In the genomic region with DNA sequence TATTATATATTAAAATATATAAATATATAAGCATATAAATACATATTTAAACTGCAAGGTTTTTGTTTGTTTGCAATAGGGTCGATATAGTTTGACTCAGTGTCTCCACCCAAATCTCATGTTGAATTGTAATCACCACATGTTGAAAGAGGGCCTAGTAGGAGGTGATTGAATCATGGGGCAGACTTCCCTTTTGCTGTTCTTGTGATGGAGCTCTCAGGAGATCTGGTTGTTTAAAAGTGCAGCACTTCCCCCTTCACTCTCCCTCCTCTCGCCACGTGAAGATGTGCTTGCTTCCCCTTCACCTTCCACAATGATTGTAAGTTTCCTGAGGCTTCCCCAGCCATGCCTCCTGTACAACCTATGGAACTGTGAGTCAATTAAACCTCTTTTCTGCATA, we compare ENCODE assay signal across 26 cellular contexts.
DNase-seq lines count a peak whose midpoint lies in the region; ATAC-seq, FAIRE-seq and TF ChIP-seq lines count a peak whose summit lies in the region.
"Had no signal": no experiment of that assay in that cellular context is flagged by ENCODE, and none has a peak within 500 bp of the region (broad histone marks: within the 10 kb centered on the region; RNA-seq: fewer than 3 reads in every experiment).

No MANE protein-coding gene starts in this region.

- no peak for ATAC-seq in A549

- no peak for TF ChIP-seq RAD21 in A549 (conservative IDR thresholded peaks at IDR 0.05 in 1 of 2, IDR thresholded peaks at IDR 0.05 in 1 of 2)

- WGBS in A549 (ENCODE audit: missing lambda C conversion rate) = 67% methylated on average over 3 of the region's 3 CpGs
- 79 to 95% (median 90%) methylated on average over 3 of the region's 3 CpGs for WGBS in small intestine, 3 donors

- TF ChIP-seq CTCF in A549 (IDR thresholded peaks at IDR 0.05) = no peak
- no peak for TF ChIP-seq CTCF in epithelial cell of esophagus (IDR thresholded peaks at IDR 0.05; ENCODE audit: insufficient read depth, low read depth, low read length, missing control alignments)

- H3K27me3 ChIP-seq in small intestine (ENCODE audit: control insufficient read depth in 2 of 2, insufficient read depth in 2 of 2, low read length in 2 of 2) = no peaks in the 10 kb centered on the region
- H3K27me3 ChIP-seq: BLaER1 treated with 17β-estradiol and CSF1 and Interleukin-3, amounts not matched to agents 10 nM and 100 nM had no signal

- TF ChIP-seq POLR2A in A549 (IDR thresholded peaks at IDR 0.05; ENCODE audit: low read length) = no peak

- H3K9me3 ChIP-seq in A549 (peaks cover 6% of the 10 kb centered on the region; the same call in 1 of the 3 replicates), small intestine (ENCODE audit: control insufficient read depth, low read depth) (no peaks in the 10 kb centered on the region)
- H3K9me3 ChIP-seq: BLaER1 treated with 17β-estradiol and CSF1 and Interleukin-3, amounts not matched to agents 10 nM and 100 nM; Caco-2; SK-N-SH had no signal

- CTCF ChIA-PET in A549 (lab: Yijun Ruan, JAX) = no interaction called here

- POLR2A ChIA-PET in A549 (lab: Yijun Ruan, JAX) = no interaction called here

- H3K4me1 ChIP-seq in A549 = peaks cover 12% of the 10 kb centered on the region
- no peaks in the 10 kb centered on the region for H3K4me1 ChIP-seq in small intestine (ENCODE audit: control insufficient read depth in 2 of 2, insufficient read depth in 1 of 2, low read depth in 1 of 2, low read length in 1 of 2)
- H3K4me1 ChIP-seq: BLaER1 treated with 17β-estradiol and CSF1 and Interleukin-3, amounts not matched to agents 10 nM and 100 nM had no signal

- no peaks in the 10 kb centered on the region for H3K36me3 ChIP-seq in small intestine (ENCODE audit: control insufficient read depth in 2 of 2, insufficient read depth in 2 of 2, low read length in 2 of 2)
- H3K36me3 ChIP-seq: BLaER1 treated with 17β-estradiol and CSF1 and Interleukin-3, amounts not matched to agents 10 nM and 100 nM had no signal

- no peak for FAIRE-seq in A549 (lab: Jason Lieb, UNC)
- FAIRE-seq in small intestine (lab: Jason Lieb, UNC) = no peak
- FAIRE-seq: A204.1, GM18507 had no signal

- H3K27ac ChIP-seq in A549 (no peak overlapping the region), small intestine (ENCODE audit: low read depth in 1 of 2, low read length in 1 of 2) (no peak overlapping the region)
- H3K27ac ChIP-seq: BLaER1 treated with 17β-estradiol and CSF1 and Interleukin-3, amounts not matched to agents 10 nM and 100 nM; GM23248 had no signal

- TF ChIP-seq EP300 in A549 (IDR thresholded peaks at IDR 0.05) = no peak

- H3K4me2 ChIP-seq in A549 = peak overlapping the region; percentile 55; the same call in 1 of the 3 replicates
- H3K4me2 ChIP-seq: BLaER1 treated with 17β-estradiol and CSF1 and Interleukin-3, amounts not matched to agents 10 nM and 100 nM; SK-N-SH had no signal

- H3K4me3 ChIP-seq in A549 = no peak overlapping the region
- no peak overlapping the region for H3K4me3 ChIP-seq in epithelial cell of esophagus (ENCODE audit: low read length)
- H3K4me3 ChIP-seq in small intestine (ENCODE audit: low read depth in 1 of 2, low read length in 2 of 2) = no peak overlapping the region
- H3K4me3 ChIP-seq: BLaER1 treated with 17β-estradiol and CSF1 and Interleukin-3, amounts not matched to agents 10 nM and 100 nM; GM23248 had no signal

- no peak for DNase-seq in A549 (ENCODE audit: low read depth in 1 of 2, low spot score in 1 of 2)
- DNase-seq in GF-D8 (lab: John Stamatoyannopoulos, UW) = peak; percentile 58
- DNase-seq in OCI-M1 (lab: John Stamatoyannopoulos, UW) = peak; percentile 45
- DNase-seq in epithelial cell of esophagus (ENCODE audit: low read depth) = peak; percentile 4
- no peak for DNase-seq in small intestine
- no peak for DNase-seq in activated effector memory CD4-positive, alpha-beta T cell treated with Interleukin-2 at 50 U/mL for 16 hours
- DNase-seq in NCI-H2107 (lab: John Stamatoyannopoulos, UW) = no peak
- DNase-seq: AML-193; Caco-2; CD4-positive, alpha-beta memory T cell; GM23248; H7; Karpas-422; NCI-H1092; NCI-H1436; NCI-H187; NCI-H2081 treated with DMSO at 0.1 percent for 48 hours; NCI-H2171 treated with DMSO at 0.1 percent for 48 hours; NCI-H345; NCI-H510A treated with DMSO at 0.1 percent for 48 hours; NCI-H748 treated with DMSO at 0.1 percent for 48 hours; PC-3; SK-N-SH had no signal

TF ChIP-seq in A549, 52 proteins besides CTCF, POLR2A, EP300 and RAD21:
- TF ChIP-seq BHLHE40 (IDR thresholded peaks at IDR 0.05; ENCODE audit: low read depth, low read length) (no peak), EHMT2 (IDR thresholded peaks at IDR 0.05; ENCODE audit: low read depth) (no peak), TP53 (CRISPR knock-in tag; IDR thresholded peaks at IDR 0.05) (no peak), NR3C1 (IDR thresholded peaks at IDR 0.05) (no peak), MYC (IDR thresholded peaks at IDR 0.05; ENCODE audit: borderline replicate concordance, low read length) (no peak), MAFK (IDR thresholded peaks at IDR 0.05; ENCODE audit: partially characterized antibody) (no peak), NPAS2 (CRISPR knock-in tag; IDR thresholded peaks at IDR 0.05; ENCODE audit: borderline replicate concordance) (no peak), HDAC2 (IDR thresholded peaks at IDR 0.05) (no peak), HOXB5 (CRISPR knock-in tag; IDR thresholded peaks at IDR 0.05) (no peak)
- TF ChIP-seq, protein P1, sequence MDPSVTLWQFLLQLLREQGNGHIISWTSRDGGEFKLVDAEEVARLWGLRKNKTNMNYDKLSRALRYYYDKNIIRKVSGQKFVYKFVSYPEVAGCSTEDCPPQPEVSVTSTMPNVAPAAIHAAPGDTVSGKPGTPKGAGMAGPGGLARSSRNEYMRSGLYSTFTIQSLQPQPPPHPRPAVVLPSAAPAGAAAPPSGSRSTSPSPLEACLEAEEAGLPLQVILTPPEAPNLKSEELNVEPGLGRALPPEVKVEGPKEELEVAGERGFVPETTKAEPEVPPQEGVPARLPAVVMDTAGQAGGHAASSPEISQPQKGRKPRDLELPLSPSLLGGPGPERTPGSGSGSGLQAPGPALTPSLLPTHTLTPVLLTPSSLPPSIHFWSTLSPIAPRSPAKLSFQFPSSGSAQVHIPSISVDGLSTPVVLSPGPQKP (IDR thresholded peaks at IDR 0.05; ENCODE audit: low read depth, low read length) = no peak
- TF ChIP-seq, protein P2, sequence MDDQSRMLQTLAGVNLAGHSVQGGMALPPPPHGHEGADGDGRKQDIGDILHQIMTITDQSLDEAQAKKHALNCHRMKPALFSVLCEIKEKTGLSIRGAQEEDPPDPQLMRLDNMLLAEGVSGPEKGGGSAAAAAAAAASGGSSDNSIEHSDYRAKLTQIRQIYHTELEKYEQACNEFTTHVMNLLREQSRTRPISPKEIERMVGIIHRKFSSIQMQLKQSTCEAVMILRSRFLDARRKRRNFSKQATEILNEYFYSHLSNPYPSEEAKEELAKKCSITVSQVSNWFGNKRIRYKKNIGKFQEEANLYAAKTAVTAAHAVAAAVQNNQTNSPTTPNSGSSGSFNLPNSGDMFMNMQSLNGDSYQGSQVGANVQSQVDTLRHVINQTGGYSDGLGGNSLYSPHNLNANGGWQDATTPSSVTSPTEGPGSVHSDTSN (IDR thresholded peaks at IDR 0.05) = no peak
- TF ChIP-seq, protein P3, sequence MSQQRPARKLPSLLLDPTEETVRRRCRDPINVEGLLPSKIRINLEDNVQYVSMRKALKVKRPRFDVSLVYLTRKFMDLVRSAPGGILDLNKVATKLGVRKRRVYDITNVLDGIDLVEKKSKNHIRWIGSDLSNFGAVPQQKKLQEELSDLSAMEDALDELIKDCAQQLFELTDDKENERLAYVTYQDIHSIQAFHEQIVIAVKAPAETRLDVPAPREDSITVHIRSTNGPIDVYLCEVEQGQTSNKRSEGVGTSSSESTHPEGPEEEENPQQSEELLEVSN (IDR thresholded peaks at IDR 0.05; ENCODE audit: borderline replicate concordance, low read depth) = no peak
- TF ChIP-seq, protein P4, sequence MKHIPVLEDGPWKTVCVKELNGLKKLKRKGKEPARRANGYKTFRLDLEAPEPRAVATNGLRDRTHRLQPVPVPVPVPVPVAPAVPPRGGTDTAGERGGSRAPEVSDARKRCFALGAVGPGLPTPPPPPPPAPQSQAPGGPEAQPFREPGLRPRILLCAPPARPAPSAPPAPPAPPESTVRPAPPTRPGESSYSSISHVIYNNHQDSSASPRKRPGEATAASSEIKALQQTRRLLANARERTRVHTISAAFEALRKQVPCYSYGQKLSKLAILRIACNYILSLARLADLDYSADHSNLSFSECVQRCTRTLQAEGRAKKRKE (CRISPR knock-in tag; IDR thresholded peaks at IDR 0.05; ENCODE audit: low read depth) = no peak

Comparison
In these comparisons a context has a peak if more than half of its experiments do, and no peak if none do; other contexts are left out.
1. DNase-seq: peak in GF-D8 (single experiment), OCI-M1 (single experiment) and epithelial cell of esophagus (single experiment); none in A549 (0 of 2), small intestine (single experiment), activated effector memory CD4-positive, alpha-beta T cell treated with Interleukin-2 at 50 U/mL for 16 hours (single experiment) and NCI-H2107 (single experiment).